4 cellular contexts compared by ENCODE assay signal in the genomic region with DNA sequence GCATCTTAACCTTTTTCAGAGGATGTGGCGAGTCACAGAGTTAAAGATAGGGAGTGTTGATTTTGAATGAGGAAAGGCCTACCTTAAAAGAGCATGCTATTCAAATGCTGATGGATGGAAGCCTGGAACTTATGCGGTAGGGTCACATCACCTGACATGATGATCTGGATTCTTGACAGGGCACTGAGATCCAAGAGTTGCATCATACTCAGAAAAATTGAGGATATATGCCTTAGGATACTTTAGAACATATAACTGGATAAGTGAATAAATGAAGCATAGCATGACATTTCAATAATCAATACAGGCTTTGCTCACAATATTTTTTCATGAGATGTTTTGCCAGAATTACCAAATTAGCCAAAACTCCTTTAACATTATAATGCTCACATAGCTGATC.
TF ChIP-seq lines count a peak whose summit lies in the region.

No MANE protein-coding gene starts in this region.

TF ChIP-seq in SK-N-SH, 30 proteins besides CTCF, POLR2A, EP300 and RAD21:
- TF ChIP-seq, protein P1, sequence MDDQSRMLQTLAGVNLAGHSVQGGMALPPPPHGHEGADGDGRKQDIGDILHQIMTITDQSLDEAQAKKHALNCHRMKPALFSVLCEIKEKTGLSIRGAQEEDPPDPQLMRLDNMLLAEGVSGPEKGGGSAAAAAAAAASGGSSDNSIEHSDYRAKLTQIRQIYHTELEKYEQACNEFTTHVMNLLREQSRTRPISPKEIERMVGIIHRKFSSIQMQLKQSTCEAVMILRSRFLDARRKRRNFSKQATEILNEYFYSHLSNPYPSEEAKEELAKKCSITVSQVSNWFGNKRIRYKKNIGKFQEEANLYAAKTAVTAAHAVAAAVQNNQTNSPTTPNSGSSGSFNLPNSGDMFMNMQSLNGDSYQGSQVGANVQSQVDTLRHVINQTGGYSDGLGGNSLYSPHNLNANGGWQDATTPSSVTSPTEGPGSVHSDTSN (IDR thresholded peaks at IDR 0.05), result peak; percentile 23; the same call in 1 of the 2 replicates
- TF ChIP-seq RXRA (IDR thresholded peaks at IDR 0.05; ENCODE audit: borderline replicate concordance, low read depth) (no peak), MXI1 (IDR thresholded peaks at IDR 0.05; ENCODE audit: low read depth, low read length) (no peak), FOXM1 (IDR thresholded peaks at IDR 0.05; ENCODE audit: low read depth) (no peak), NRF1 (IDR thresholded peaks at IDR 0.05; ENCODE audit: low read depth, low read length) (no peak), ELF1 (IDR thresholded peaks at IDR 0.05) (no peak)
- TF ChIP-seq, protein P2, sequence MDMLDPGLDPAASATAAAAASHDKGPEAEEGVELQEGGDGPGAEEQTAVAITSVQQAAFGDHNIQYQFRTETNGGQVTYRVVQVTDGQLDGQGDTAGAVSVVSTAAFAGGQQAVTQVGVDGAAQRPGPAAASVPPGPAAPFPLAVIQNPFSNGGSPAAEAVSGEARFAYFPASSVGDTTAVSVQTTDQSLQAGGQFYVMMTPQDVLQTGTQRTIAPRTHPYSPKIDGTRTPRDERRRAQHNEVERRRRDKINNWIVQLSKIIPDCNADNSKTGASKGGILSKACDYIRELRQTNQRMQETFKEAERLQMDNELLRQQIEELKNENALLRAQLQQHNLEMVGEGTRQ (IDR thresholded peaks at IDR 0.05; ENCODE audit: borderline replicate concordance, low read depth, low read length), result no peak

TF ChIP-seq in SK-N-SH treated with all-trans-retinoic acid at 6 μM for 48 hours, 23 proteins besides CTCF, POLR2A, EP300 and RAD21 (continues in another document):
- TF ChIP-seq, protein P3, sequence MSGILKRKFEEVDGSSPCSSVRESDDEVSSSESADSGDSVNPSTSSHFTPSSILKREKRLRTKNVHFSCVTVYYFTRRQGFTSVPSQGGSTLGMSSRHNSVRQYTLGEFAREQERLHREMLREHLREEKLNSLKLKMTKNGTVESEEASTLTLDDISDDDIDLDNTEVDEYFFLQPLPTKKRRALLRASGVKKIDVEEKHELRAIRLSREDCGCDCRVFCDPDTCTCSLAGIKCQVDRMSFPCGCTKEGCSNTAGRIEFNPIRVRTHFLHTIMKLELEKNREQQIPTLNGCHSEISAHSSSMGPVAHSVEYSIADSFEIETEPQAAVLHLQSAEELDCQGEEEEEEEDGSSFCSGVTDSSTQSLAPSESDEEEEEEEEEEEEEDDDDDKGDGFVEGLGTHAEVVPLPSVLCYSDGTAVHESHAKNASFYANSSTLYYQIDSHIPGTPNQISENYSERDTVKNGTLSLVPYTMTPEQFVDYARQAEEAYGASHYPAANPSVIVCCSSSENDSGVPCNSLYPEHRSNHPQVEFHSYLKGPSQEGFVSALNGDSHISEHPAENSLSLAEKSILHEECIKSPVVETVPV (CRISPR knock-in tag; IDR thresholded peaks at IDR 0.05), result no peak
- TF ChIP-seq BACH2 (CRISPR knock-in tag; IDR thresholded peaks at IDR 0.05; ENCODE audit: borderline replicate concordance) (no peak), ESRRG (CRISPR knock-in tag; IDR thresholded peaks at IDR 0.05) (no peak), RARB (CRISPR knock-in tag; IDR thresholded peaks at IDR 0.05) (no peak), ISL1 (CRISPR knock-in tag; IDR thresholded peaks at IDR 0.05) (no peak), ZNF8 (CRISPR knock-in tag; IDR thresholded peaks at IDR 0.05) (no peak), GLIS3 (CRISPR knock-in tag; IDR thresholded peaks at IDR 0.05) (no peak), ZFP3 (CRISPR knock-in tag; IDR thresholded peaks at IDR 0.05) (no peak)
- TF ChIP-seq, protein P4, sequence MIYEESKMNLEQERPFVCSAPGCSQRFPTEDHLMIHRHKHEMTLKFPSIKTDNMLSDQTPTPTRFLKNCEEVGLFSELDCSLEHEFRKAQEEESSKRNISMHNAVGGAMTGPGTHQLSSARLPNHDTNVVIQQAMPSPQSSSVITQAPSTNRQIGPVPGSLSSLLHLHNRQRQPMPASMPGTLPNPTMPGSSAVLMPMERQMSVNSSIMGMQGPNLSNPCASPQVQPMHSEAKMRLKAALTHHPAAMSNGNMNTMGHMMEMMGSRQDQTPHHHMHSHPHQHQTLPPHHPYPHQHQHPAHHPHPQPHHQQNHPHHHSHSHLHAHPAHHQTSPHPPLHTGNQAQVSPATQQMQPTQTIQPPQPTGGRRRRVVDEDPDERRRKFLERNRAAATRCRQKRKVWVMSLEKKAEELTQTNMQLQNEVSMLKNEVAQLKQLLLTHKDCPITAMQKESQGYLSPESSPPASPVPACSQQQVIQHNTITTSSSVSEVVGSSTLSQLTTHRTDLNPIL (CRISPR knock-in tag; IDR thresholded peaks at IDR 0.05; ENCODE audit: low read depth), result no peak
- TF ChIP-seq, protein P5, sequence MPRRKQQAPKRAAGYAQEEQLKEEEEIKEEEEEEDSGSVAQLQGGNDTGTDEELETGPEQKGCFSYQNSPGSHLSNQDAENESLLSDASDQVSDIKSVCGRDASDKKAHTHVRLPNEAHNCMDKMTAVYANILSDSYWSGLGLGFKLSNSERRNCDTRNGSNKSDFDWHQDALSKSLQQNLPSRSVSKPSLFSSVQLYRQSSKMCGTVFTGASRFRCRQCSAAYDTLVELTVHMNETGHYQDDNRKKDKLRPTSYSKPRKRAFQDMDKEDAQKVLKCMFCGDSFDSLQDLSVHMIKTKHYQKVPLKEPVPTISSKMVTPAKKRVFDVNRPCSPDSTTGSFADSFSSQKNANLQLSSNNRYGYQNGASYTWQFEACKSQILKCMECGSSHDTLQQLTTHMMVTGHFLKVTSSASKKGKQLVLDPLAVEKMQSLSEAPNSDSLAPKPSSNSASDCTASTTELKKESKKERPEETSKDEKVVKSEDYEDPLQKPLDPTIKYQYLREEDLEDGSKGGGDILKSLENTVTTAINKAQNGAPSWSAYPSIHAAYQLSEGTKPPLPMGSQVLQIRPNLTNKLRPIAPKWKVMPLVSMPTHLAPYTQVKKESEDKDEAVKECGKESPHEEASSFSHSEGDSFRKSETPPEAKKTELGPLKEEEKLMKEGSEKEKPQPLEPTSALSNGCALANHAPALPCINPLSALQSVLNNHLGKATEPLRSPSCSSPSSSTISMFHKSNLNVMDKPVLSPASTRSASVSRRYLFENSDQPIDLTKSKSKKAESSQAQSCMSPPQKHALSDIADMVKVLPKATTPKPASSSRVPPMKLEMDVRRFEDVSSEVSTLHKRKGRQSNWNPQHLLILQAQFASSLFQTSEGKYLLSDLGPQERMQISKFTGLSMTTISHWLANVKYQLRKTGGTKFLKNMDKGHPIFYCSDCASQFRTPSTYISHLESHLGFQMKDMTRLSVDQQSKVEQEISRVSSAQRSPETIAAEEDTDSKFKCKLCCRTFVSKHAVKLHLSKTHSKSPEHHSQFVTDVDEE (CRISPR knock-in tag; IDR thresholded peaks at IDR 0.05), result no peak

TF ChIP-seq in IMR-90, 13 proteins besides CTCF, POLR2A, EP300 and RAD21:
- peak; percentile 52 for TF ChIP-seq CEBPB (IDR thresholded peaks at IDR 0.05; ENCODE audit: low read depth, low read length)
- no peak for TF ChIP-seq RCOR1 (IDR thresholded peaks at IDR 0.05; ENCODE audit: insufficient replicate concordance, low read length)

TF ChIP-seq in H1, 55 proteins besides CTCF, POLR2A, EP300 and RAD21:
- no peak for TF ChIP-seq SP2 (IDR thresholded peaks at IDR 0.05; ENCODE audit: low read length)
- TF ChIP-seq KDM5A (IDR thresholded peaks at IDR 0.05; ENCODE audit: low read length), result no peak
- TF ChIP-seq, protein P6, sequence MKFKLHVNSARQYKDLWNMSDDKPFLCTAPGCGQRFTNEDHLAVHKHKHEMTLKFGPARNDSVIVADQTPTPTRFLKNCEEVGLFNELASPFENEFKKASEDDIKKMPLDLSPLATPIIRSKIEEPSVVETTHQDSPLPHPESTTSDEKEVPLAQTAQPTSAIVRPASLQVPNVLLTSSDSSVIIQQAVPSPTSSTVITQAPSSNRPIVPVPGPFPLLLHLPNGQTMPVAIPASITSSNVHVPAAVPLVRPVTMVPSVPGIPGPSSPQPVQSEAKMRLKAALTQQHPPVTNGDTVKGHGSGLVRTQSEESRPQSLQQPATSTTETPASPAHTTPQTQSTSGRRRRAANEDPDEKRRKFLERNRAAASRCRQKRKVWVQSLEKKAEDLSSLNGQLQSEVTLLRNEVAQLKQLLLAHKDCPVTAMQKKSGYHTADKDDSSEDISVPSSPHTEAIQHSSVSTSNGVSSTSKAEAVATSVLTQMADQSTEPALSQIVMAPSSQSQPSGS (IDR thresholded peaks at IDR 0.05; ENCODE audit: low read length), result no peak
- no peak for TF ChIP-seq SIN3A (conservative IDR thresholded peaks at IDR 0.05 in 1 of 2, IDR thresholded peaks at IDR 0.05 in 1 of 2; ENCODE audit: low read depth in 1 of 2, low read length in 2 of 2)
- TF ChIP-seq YY1 (IDR thresholded peaks at IDR 0.05; ENCODE audit: low read depth, low read length), result no peak
- no peak for TF ChIP-seq SRF (IDR thresholded peaks at IDR 0.05; ENCODE audit: low read depth, low read length)
- no peak for TF ChIP-seq GTF2F1 (IDR thresholded peaks at IDR 0.05; ENCODE audit: borderline replicate concordance, low read depth, low read length)
- peak; percentile 80 for TF ChIP-seq CEBPB (IDR thresholded peaks at IDR 0.05; ENCODE audit: low read depth, low read length)
